7 cellular contexts compared by ENCODE assay signal in genomic region chr19:16041571-16042386, GRCh38. TPM values are rescaled to one million over a fixed set of nuclear protein-coding genes. Genes with fewer than 3 reads are reported as not detected.
DNase-seq lines count a peak whose midpoint lies in the region; ATAC-seq and TF ChIP-seq lines count a peak whose summit lies in the region.

No MANE protein-coding gene starts in this region.

- no peaks in the 10 kb centered on the region for H3K27me3 ChIP-seq in breast epithelium

- peaks cover 8% of the 10 kb centered on the region for H3K27me3 Mint-ChIP-seq in WTC11 (ENCODE audit: low read depth)

- no peaks in the 10 kb centered on the region for H3K9me3 ChIP-seq in breast epithelium

- no peaks in the 10 kb centered on the region for H3K36me3 ChIP-seq in breast epithelium

- POLR2A ChIA-PET in WTC11 (lab: Charles Lee) = interaction anchor here (0.5 to 1.6 kb wide), 3 partner anchors 35 to 263 kb away, joined by 3 to 9 read pairs (median 3); partner anchors contain the start of genes RAB8A and TPM4

- peak; percentile 96 for TF ChIP-seq CTCF in GM12875 (IDR thresholded peaks at IDR 0.05; ENCODE audit: borderline replicate concordance, insufficient read depth, low read depth, low read length)
- TF ChIP-seq CTCF in WTC11 (IDR thresholded peaks at IDR 0.05) = peak; percentile 97
- TF ChIP-seq CTCF in breast epithelium (IDR thresholded peaks at IDR 0.05) = peak; percentile 96 to 98 (median 98)

- no peak overlapping the region for H3K4me3 ChIP-seq in GM12875 (ENCODE audit: low read depth, low read length)
- H3K4me3 ChIP-seq in breast epithelium = peak overlapping the region in 2 of 3 donors; percentile 32 to 55

- H3K27ac ChIP-seq in breast epithelium = peak overlapping the region; percentile 45 to 54

- no peak overlapping the region for H3K27ac Mint-ChIP-seq in WTC11

- peak; percentile 96 for ATAC-seq in WTC11
- ATAC-seq in HG03354 (IDR thresholded peaks at IDR 0.05; ENCODE audit: poor library complexity, severe bottlenecking, unreplicated experiment) = no peak

- 0 out of 2 replicates have a peak, but pooled peaks cover 3% of the 10 kb centered on the region for H3K4me1 Mint-ChIP-seq in WTC11

- DNase-seq in NCI-H1694 treated with DMSO at 0.1 percent for 48 hours (lab: John Stamatoyannopoulos, UW) (peak; percentile 41), WTC11 (ENCODE audit: low spot score) (peak; percentile 93), breast epithelium (ENCODE audit: low spot score in 2 of 2) (peak; percentile 72 to 90), islet precursor cell (peak; percentile 90)
- DNase-seq in stimulated activated CD4-positive, alpha-beta T cell treated with anti-CD3 and anti-CD28 coated beads, Interleukin-15, amount 100 ng/mL, for 1 hour (ENCODE audit: low read depth in 1 of 2, low spot score in 1 of 2) = peak; percentile 58 to 71

- H3K9me3 Mint-ChIP-seq in WTC11 = no peaks in the 10 kb centered on the region

- CTCF ChIA-PET in WTC11 (lab: Charles Lee) = interaction anchor here (0.5 to 2.7 kb wide), 47 partner anchors 10 to 1811 kb away, joined by 3 to 33 read pairs (median 4); partner anchors contain the start of genes FAM32A, HSH2D, RAB8A and TPM4

- no peaks in the 10 kb centered on the region for H3K36me3 Mint-ChIP-seq in WTC11

- no peaks in the 10 kb centered on the region for H3K4me1 ChIP-seq in breast epithelium

- intact Hi-C loops in breast epithelium (cut with DNase I; ENCODE audit: low total_unique reads) = no loop called here

- peak overlapping the region; percentile 38 for H3K4me3 Mint-ChIP-seq in WTC11

- no peak for TF ChIP-seq POLR2A in breast epithelium (IDR thresholded peaks at IDR 0.05)

TF ChIP-seq in WTC11, 78 proteins besides CTCF, POLR2A, EP300 and RAD21:
- no peak for TF ChIP-seq GABPB1 (CRISPR knock-in tag; IDR thresholded peaks at IDR 0.05)
- no peak for TF ChIP-seq JUN (CRISPR knock-in tag; IDR thresholded peaks at IDR 0.05)
- TF ChIP-seq OVOL2 (CRISPR knock-in tag; IDR thresholded peaks at IDR 0.05; ENCODE audit: borderline replicate concordance) = no peak
- TF ChIP-seq ZNF532 (CRISPR knock-in tag; IDR thresholded peaks at IDR 0.05; ENCODE audit: borderline replicate concordance) = no peak
- no peak for TF ChIP-seq AR (CRISPR knock-in tag; IDR thresholded peaks at IDR 0.05)
- no peak for TF ChIP-seq TP53 (CRISPR knock-in tag; IDR thresholded peaks at IDR 0.05)
- no peak for TF ChIP-seq GTF2I (CRISPR knock-in tag; conservative IDR thresholded peaks at IDR 0.05)
- TF ChIP-seq NFATC4 (CRISPR knock-in tag; IDR thresholded peaks at IDR 0.05) = no peak
- TF ChIP-seq ZNF121 (CRISPR knock-in tag; IDR thresholded peaks at IDR 0.05) = no peak

RNA-seq across cellular contexts. Expression of gene TPM4, which starts 34.5 kb away (rescaled TPM):
- total RNA-seq in WTC11 (2021) (302 to 327 TPM (median 323 TPM) in 3 replicates), breast epithelium (100 to 1,000 TPM; 257 to 652 (median 430) TPM)

Comparison
In these comparisons a context has a peak if more than half of its experiments do, and no peak if none do; other contexts are left out.
1. DNase-seq: peak in every context shown above with its lines; median percentile 93 in WTC11; 90 in islet precursor cell; 81 in breast epithelium; 64 in stimulated activated CD4-positive, alpha-beta T cell treated with anti-CD3 and anti-CD28 coated beads, Interleukin-15, amount 100 ng/mL, for 1 hour; 41 in NCI-H1694 treated with DMSO at 0.1 percent for 48 hours.